ENCODE assay signal across 6 cellular contexts in genomic region chr18:75762758-75763157, GRCh38.
"Had no signal": no experiment of that assay in that cellular context is flagged by ENCODE, and none has a peak within 500 bp of the region (broad histone marks: within the 10 kb centered on the region; RNA-seq: fewer than 3 reads in every experiment).

No MANE protein-coding gene starts in this region.

- H3K27ac ChIP-seq: HL-60, KMS-11 had no signal

- H3K9ac ChIP-seq: KMS-11 had no signal

- H3K4me2 ChIP-seq: KMS-11 had no signal

- FAIRE-seq: HTR-8/SVneo had no signal

- DNase-seq: IMR-90, KBM-7, KG1 had no signal
